ENCODE assay signal across 8 cellular contexts in the genomic region with DNA sequence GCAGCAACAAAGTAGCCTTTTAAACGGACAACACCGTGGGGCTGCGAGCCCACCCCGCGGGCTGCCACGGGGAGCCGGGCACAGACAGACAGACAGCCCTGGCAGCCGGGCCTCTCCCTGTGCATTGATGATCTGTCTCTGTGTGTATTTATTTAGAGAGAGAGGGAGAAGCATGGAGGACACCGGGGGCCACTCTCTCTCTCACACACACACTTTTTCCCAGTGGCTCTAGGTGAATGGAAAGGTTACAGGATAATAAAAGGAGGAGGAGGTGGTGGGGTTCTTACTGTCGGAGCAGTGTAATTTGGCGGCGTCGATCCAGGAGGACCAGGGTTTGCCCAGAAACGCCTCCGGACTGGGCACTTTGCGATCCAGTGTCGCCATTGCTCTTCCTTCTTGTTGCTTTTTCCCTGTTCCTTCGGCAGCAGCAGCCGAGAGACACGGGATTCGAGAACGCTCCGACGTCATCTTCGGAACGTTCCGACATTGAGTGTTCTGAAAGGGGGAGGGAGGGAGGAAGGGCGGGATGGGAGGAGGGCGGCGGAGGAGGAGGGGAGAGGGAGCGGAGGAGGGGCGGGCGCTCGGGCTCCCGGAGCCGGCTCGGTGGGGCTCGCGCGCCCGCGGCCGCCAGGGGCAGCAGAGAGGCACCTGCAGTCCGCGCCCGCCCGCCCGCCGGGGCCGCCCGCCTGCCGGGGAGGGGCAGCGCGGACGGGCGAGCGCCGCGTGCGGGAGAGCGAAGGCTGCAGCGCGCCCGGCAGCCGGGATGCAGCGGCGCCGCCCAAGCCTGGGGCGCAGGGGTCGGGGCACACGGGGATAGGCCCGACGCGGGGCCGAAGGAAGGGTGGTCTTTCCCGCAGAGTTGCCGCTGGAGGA. TPM values are rescaled to one million over a fixed set of nuclear protein-coding genes. Genes with fewer than 3 reads are reported as not detected.
DNase-seq lines count a peak whose midpoint lies in the region; ATAC-seq and TF ChIP-seq lines count a peak whose summit lies in the region.

A gene with protein sequence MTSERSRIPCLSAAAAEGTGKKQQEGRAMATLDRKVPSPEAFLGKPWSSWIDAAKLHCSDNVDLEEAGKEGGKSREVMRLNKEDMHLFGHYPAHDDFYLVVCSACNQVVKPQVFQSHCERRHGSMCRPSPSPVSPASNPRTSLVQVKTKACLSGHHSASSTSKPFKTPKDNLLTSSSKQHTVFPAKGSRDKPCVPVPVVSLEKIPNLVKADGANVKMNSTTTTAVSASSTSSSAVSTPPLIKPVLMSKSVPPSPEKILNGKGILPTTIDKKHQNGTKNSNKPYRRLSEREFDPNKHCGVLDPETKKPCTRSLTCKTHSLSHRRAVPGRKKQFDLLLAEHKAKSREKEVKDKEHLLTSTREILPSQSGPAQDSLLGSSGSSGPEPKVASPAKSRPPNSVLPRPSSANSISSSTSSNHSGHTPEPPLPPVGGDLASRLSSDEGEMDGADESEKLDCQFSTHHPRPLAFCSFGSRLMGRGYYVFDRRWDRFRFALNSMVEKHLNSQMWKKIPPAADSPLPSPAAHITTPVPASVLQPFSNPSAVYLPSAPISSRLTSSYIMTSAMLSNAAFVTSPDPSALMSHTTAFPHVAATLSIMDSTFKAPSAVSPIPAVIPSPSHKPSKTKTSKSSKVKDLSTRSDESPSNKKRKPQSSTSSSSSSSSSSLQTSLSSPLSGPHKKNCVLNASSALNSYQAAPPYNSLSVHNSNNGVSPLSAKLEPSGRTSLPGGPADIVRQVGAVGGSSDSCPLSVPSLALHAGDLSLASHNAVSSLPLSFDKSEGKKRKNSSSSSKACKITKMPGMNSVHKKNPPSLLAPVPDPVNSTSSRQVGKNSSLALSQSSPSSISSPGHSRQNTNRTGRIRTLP (minus strand): TSS at position 509 of the 873 bp plus-strand sequence. CDS start 41 bp downstream, at position 468.

- H3K18ac ChIP-seq in mesendoderm (ENCODE audit: low read length) = peak within 1 kb of the TSS; percentile 98

- H3K4ac ChIP-seq in mesendoderm (ENCODE audit: low read depth, low read length) = peak within 1 kb of the TSS; percentile 62

- peaks cover 26% of the 10 kb centered on the region for H3K79me1 ChIP-seq in mesendoderm (ENCODE audit: low read length)

- no peaks in the 10 kb centered on the region for H3K27me3 ChIP-seq in BE2C
- peaks cover 12% of the 10 kb centered on the region for H3K27me3 ChIP-seq in HUES6 (ENCODE audit: control insufficient read depth, insufficient read depth, low read length)
- H3K27me3 ChIP-seq in NT2/D1 (ENCODE audit: insufficient read depth, insufficient read length) = peaks cover 8% of the 10 kb centered on the region
- H3K27me3 ChIP-seq in endocrine pancreas (ENCODE audit: control insufficient read depth, insufficient read depth, low read length) = no peaks in the 10 kb centered on the region
- no peaks in the 10 kb centered on the region for H3K27me3 ChIP-seq in mesendoderm (ENCODE audit: insufficient read depth, low read length, poor library complexity)

- peak; percentile 96 for DNase-seq in BE2C
- peak; percentile 96 for DNase-seq in NT2/D1 (ENCODE audit: low read depth, low spot score)
- DNase-seq in activated CD8-positive, alpha-beta memory T cell treated with anti-CD3 and anti-CD28 coated beads, Interleukin-2, amount 10 ng/mL, durations not matched to agents 7 days and 5 days = peak; percentile 88
- peak; percentile 99 for DNase-seq in mesendoderm
- peak; percentile 77 for DNase-seq in stimulated activated CD8-positive, alpha-beta memory T cell treated with anti-CD3 and anti-CD28 coated beads, Interleukin-12 subunit alpha, Interleukin-12 subunit beta, amount 100 ng/mL, for 24 hours (ENCODE audit: extremely low read depth)

- CTCF ChIA-PET in activated CD8-positive, alpha-beta memory T cell treated with anti-CD3 and anti-CD28 coated beads, Interleukin-2, amount 10 ng/mL, durations not matched to agents 7 days and 5 days (lab: Charles Lee) = interaction anchor here (0.6 to 3.6 kb wide), 20 partner anchors 7 to 224 kb away, joined by 3 to 27 read pairs (median 3); no protein-coding TSS in a partner anchor

- peaks cover 21% of the 10 kb centered on the region for H3K4me1 Mint-ChIP-seq in activated CD8-positive, alpha-beta memory T cell treated with anti-CD3 and anti-CD28 coated beads, Interleukin-2, amount 10 ng/mL, durations not matched to agents 7 days and 5 days

- no peaks in the 10 kb centered on the region for H3K9me3 Mint-ChIP-seq in activated CD8-positive, alpha-beta memory T cell treated with anti-CD3 and anti-CD28 coated beads, Interleukin-2, amount 10 ng/mL, durations not matched to agents 7 days and 5 days (ENCODE audit: low read depth)

- no peaks in the 10 kb centered on the region for H3K9me3 ChIP-seq in BE2C
- H3K9me3 ChIP-seq in HUES6 (ENCODE audit: control insufficient read depth, insufficient read depth, low read depth, low read length) = no peaks in the 10 kb centered on the region
- H3K9me3 ChIP-seq in NT2/D1 (ENCODE audit: insufficient read depth, low read length) = no peaks in the 10 kb centered on the region
- H3K9me3 ChIP-seq in endocrine pancreas (ENCODE audit: control insufficient read depth, low read length) = no peaks in the 10 kb centered on the region

- no peak within 1 kb of the TSS for H2BK15ac ChIP-seq in mesendoderm (replicated peaks; ENCODE audit: low read depth)

- H4K5ac ChIP-seq in mesendoderm (ENCODE audit: low read length) = no peak within 1 kb of the TSS

- peak within 1 kb of the TSS; percentile 65 for H2BK120ac ChIP-seq in mesendoderm (ENCODE audit: low read depth, low read length)

- peak within 1 kb of the TSS; percentile 98 for H3K56ac ChIP-seq in mesendoderm (ENCODE audit: low read length)

- peak within 1 kb of the TSS; percentile 64 for H3K27ac Mint-ChIP-seq in activated CD8-positive, alpha-beta memory T cell treated with anti-CD3 and anti-CD28 coated beads, Interleukin-2, amount 10 ng/mL, durations not matched to agents 7 days and 5 days

- H3K4me2 ChIP-seq in mesendoderm (ENCODE audit: low read length) = peak within 1 kb of the TSS; percentile 80

- peak within 1 kb of the TSS; percentile 85 for H3K27ac ChIP-seq in HUES6 (ENCODE audit: low read depth, low read length)
- peak within 1 kb of the TSS; percentile 41 for H3K27ac ChIP-seq in mesendoderm (ENCODE audit: low read depth, low read length)

- peak within 1 kb of the TSS; percentile 93 for H2BK5ac ChIP-seq in mesendoderm (ENCODE audit: low read length)

- H3K4me3 ChIP-seq in BE2C (ENCODE audit: low read depth, low read length) (peak within 1 kb of the TSS; percentile 95), HUES6 (ENCODE audit: low read depth, low read length) (peak within 1 kb of the TSS; percentile 89), NT2/D1 (ENCODE audit: insufficient read length, low read depth) (peak within 1 kb of the TSS; percentile 76), endocrine pancreas (ENCODE audit: control insufficient read depth, insufficient read depth, low read length) (peak within 1 kb of the TSS; percentile 82), mesendoderm (ENCODE audit: low read length) (peak within 1 kb of the TSS; percentile 91)

- peaks cover 3% of the 10 kb centered on the region; the same call in 1 of the 2 replicates for H3K36me3 ChIP-seq in BE2C
- peaks cover 10% of the 10 kb centered on the region for H3K36me3 ChIP-seq in HUES6 (ENCODE audit: control insufficient read depth, insufficient read depth, low read length)
- peaks cover 19% of the 10 kb centered on the region for H3K36me3 ChIP-seq in NT2/D1 (ENCODE audit: insufficient read depth, insufficient read length, low read length)
- no peaks in the 10 kb centered on the region for H3K36me3 ChIP-seq in endocrine pancreas (ENCODE audit: control insufficient read depth, insufficient read depth, low read length)
- no peaks in the 10 kb centered on the region for H3K36me3 ChIP-seq in mesendoderm (ENCODE audit: control insufficient read depth, insufficient read depth, low read length)

- no peak within 1 kb of the TSS for H2AK5ac ChIP-seq in mesendoderm (ENCODE audit: low read length)

- peak; percentile 73 for ATAC-seq in GM19455 (IDR thresholded peaks at IDR 0.05; ENCODE audit: unreplicated experiment)
- ATAC-seq in activated CD8-positive, alpha-beta memory T cell treated with anti-CD3 and anti-CD28 coated beads, Interleukin-2, amount 10 ng/mL, durations not matched to agents 7 days and 5 days = peak; percentile 98

- peak; percentile 30; the same call in 1 of the 2 replicates for TF ChIP-seq CTCF in BE2C (IDR thresholded peaks at IDR 0.05; ENCODE audit: low read depth, low read length)

- H3K4me1 ChIP-seq in BE2C = no peaks in the 10 kb centered on the region
- peaks cover 26% of the 10 kb centered on the region for H3K4me1 ChIP-seq in HUES6 (ENCODE audit: control insufficient read depth, insufficient read depth, low read length)
- H3K4me1 ChIP-seq in NT2/D1 (ENCODE audit: insufficient read depth, insufficient read length) = peaks cover 4% of the 10 kb centered on the region
- H3K4me1 ChIP-seq in endocrine pancreas (ENCODE audit: control insufficient read depth, insufficient read depth, low read length) = peaks cover 3% of the 10 kb centered on the region
- H3K4me1 ChIP-seq in mesendoderm (ENCODE audit: control insufficient read depth, low read depth, low read length) = peaks cover 17% of the 10 kb centered on the region

- peaks cover 2% of the 10 kb centered on the region for H3K36me3 Mint-ChIP-seq in activated CD8-positive, alpha-beta memory T cell treated with anti-CD3 and anti-CD28 coated beads, Interleukin-2, amount 10 ng/mL, durations not matched to agents 7 days and 5 days

- H3K79me2 ChIP-seq in mesendoderm (ENCODE audit: control insufficient read depth, insufficient read depth, low read length) = peaks cover 32% of the 10 kb centered on the region

- H4K8ac ChIP-seq in mesendoderm (ENCODE audit: low read depth, low read length) = no peak within 1 kb of the TSS

- H3K9ac ChIP-seq in HUES6 (ENCODE audit: low read length) = peak within 1 kb of the TSS; percentile 95
- peak within 1 kb of the TSS; percentile 76 for H3K9ac ChIP-seq in NT2/D1 (ENCODE audit: insufficient read length, low read depth)
- H3K9ac ChIP-seq in endocrine pancreas (ENCODE audit: control insufficient read depth, insufficient read depth, low read length) = peak within 1 kb of the TSS; percentile 89
- peak within 1 kb of the TSS; percentile 97 for H3K9ac ChIP-seq in mesendoderm (ENCODE audit: low read length)

- peaks cover 18% of the 10 kb centered on the region for H3K27me3 Mint-ChIP-seq in activated CD8-positive, alpha-beta memory T cell treated with anti-CD3 and anti-CD28 coated beads, Interleukin-2, amount 10 ng/mL, durations not matched to agents 7 days and 5 days

- WGBS in mesendoderm (ENCODE audit: extremely low coverage, insufficient coverage, low lambda C conversion rate) = no CpG with 5 or more reads among the region's 77 CpGs

- H3K23ac ChIP-seq in mesendoderm (ENCODE audit: low read length) = no peak within 1 kb of the TSS

- H3K4me3 Mint-ChIP-seq in activated CD8-positive, alpha-beta memory T cell treated with anti-CD3 and anti-CD28 coated beads, Interleukin-2, amount 10 ng/mL, durations not matched to agents 7 days and 5 days = peak within 1 kb of the TSS; percentile 87

RNA-seq across cellular contexts. Expression of the gene that starts here (rescaled TPM):
- polyA plus RNA-seq in BE2C (2012; ENCODE audit: insufficient read depth, insufficient read length, low read depth) = 4.0 TPM
- total RNA-seq in activated CD8-positive, alpha-beta memory T cell treated with anti-CD3 and anti-CD28 coated beads, Interleukin-2, amount 10 ng/mL, durations not matched to agents 7 days and 5 days = 1 to 10 TPM; 4.2 to 9.1 TPM
- 27.2 TPM for polyA plus RNA-seq in mesendoderm (2013, experiment 1 of 2)
- polyA plus RNA-seq in mesendoderm (2013, experiment 2 of 2) = 28.3 TPM

Comparison
In these comparisons a context has a peak if more than half of its experiments do, and no peak if none do; other contexts are left out.
1. Peak in every context shown above with its lines: DNase-seq, ATAC-seq, H3K4me3 ChIP-seq and H3K27ac ChIP-seq.